Comparison of ENCODE assay signal across 18 cellular contexts in genomic region chr9:133582501-133583045, GRCh38. TPM values are rescaled to one million over a fixed set of nuclear protein-coding genes. Genes with fewer than 3 reads are reported as not detected.
DNase-seq lines count a peak whose midpoint lies in the region; ATAC-seq and TF ChIP-seq lines count a peak whose summit lies in the region.
"Had no signal": no experiment of that assay in that cellular context is flagged by ENCODE, and none has a peak within 500 bp of the region (broad histone marks: within the 10 kb centered on the region; RNA-seq: fewer than 3 reads in every experiment).

No MANE protein-coding gene starts in this region.

- H3K79me2 ChIP-seq in MM.1S (ENCODE audit: low read length): no peaks in the 10 kb centered on the region

- H3F3A ChIP-seq in MM.1S (ENCODE audit: insufficient read depth, low read length): no peaks in the 10 kb centered on the region

- intact Hi-C loops in adrenal gland (cut with DNase I) (no loop called here), ovary (cut with DNase I) (loop anchor here in 1 of 4 donors (10.0 kb wide), 1 partner anchor 132 kb away; no protein-coding TSS in a partner anchor)
- intact Hi-C loops in CD4-positive, alpha-beta T cell (cut with DNase I, micrococcal nuclease): no loop called here

- peaks cover 66% of the 10 kb centered on the region for H3K27me3 Mint-ChIP-seq in CD4-positive, alpha-beta T cell

- H3K36me3 ChIP-seq in BLaER1 (no peaks in the 10 kb centered on the region), adrenal gland (replicated peaks in 1 of 2) (no peaks in the 10 kb centered on the region), right atrium auricular region (no peaks in the 10 kb centered on the region), ovary (no peaks in the 10 kb centered on the region), MM.1S (replicated peaks; ENCODE audit: insufficient read depth, low read length) (no peaks in the 10 kb centered on the region)

- H3K27ac ChIP-seq in BLaER1: peak overlapping the region; percentile 97
- peak overlapping the region in 3 of 5 donors; percentile 39 to 84 (median 62) for H3K27ac ChIP-seq in adrenal gland
- peak overlapping the region; percentile 35 to 76 for H3K27ac ChIP-seq in right atrium auricular region
- H3K27ac ChIP-seq in ovary: peak overlapping the region; percentile 28 to 88
- H3K27ac ChIP-seq in MM.1S (ENCODE audit: low read length): no peak overlapping the region
- H3K27ac ChIP-seq in CD4-positive, alpha-beta T cell (ENCODE audit: low read depth, low read length): no peak overlapping the region
- H3K27ac ChIP-seq: A549 had no signal

- POLR2A ChIA-PET in CD4-positive, alpha-beta T cell (lab: Charles Lee): no interaction called here

- H3K9me2 ChIP-seq in MM.1S (replicated peaks; ENCODE audit: insufficient read depth, low read length): no peaks in the 10 kb centered on the region

- no peaks in the 10 kb centered on the region for H3K36me3 Mint-ChIP-seq in CD4-positive, alpha-beta T cell (ENCODE audit: low read depth)
- H3K36me3 Mint-ChIP-seq: CD4-positive, CD25-positive, alpha-beta regulatory T cell had no signal

- H3K9me3 ChIP-seq in BLaER1 (no peaks in the 10 kb centered on the region), adrenal gland (replicated peaks in 1 of 3) (no peaks in the 10 kb centered on the region), right atrium auricular region (no peaks in the 10 kb centered on the region), ovary (no peaks in the 10 kb centered on the region), MM.1S (replicated peaks; ENCODE audit: insufficient read depth, low read length) (no peaks in the 10 kb centered on the region)
- H3K9me3 ChIP-seq in CD4-positive, alpha-beta T cell (ENCODE audit: control insufficient read depth, low read length): no peaks in the 10 kb centered on the region

- no peaks in the 10 kb centered on the region for H4K20me1 ChIP-seq in BLaER1
- no peaks in the 10 kb centered on the region for H4K20me1 ChIP-seq in MM.1S (ENCODE audit: insufficient read depth, low read length)

- H3K4me1 ChIP-seq in BLaER1 (peaks cover 100% of the 10 kb centered on the region), adrenal gland (replicated peaks in 1 of 2) (no peaks in the 10 kb centered on the region), right atrium auricular region (peaks cover 0 to 46% of the 10 kb centered on the region in 2 donors), ovary (ENCODE audit: insufficient read depth) (peaks cover 4% of the 10 kb centered on the region), MM.1S (ENCODE audit: low read length) (no peaks in the 10 kb centered on the region)
- H3K4me1 ChIP-seq: A549 had no signal

- CTCF ChIA-PET in CD4-positive, alpha-beta T cell (lab: Charles Lee): no interaction called here

- DNase-seq in adrenal gland (no peak), right atrium auricular region (ENCODE audit: low spot score) (no peak), ovary (no peak), OCI-M1 (lab: John Stamatoyannopoulos, UW) (no peak), DMS153 (lab: John Stamatoyannopoulos, UW) (no peak), MM.1S (no peak)
- DNase-seq in CD4-positive, alpha-beta T cell: no peak
- DNase-seq: CD4-positive, CD25-positive, alpha-beta regulatory T cell; GF-D8; KBM-7; NCI-H1092; NCI-H1694 treated with DMSO at 0.1 percent for 48 hours; NCI-H82 had no signal

- no peak for ATAC-seq in CD4-positive, alpha-beta T cell (ENCODE audit: poor library complexity)
- ATAC-seq: A549, GM23338 had no signal

- H3K9ac ChIP-seq in BLaER1: peak overlapping the region; percentile 83
- H3K9ac ChIP-seq in MM.1S (ENCODE audit: low read length): no peak overlapping the region

- H3K9me3 Mint-ChIP-seq in CD4-positive, alpha-beta T cell: no peaks in the 10 kb centered on the region
- H3K9me3 Mint-ChIP-seq: GM23338 had no signal

- H3K4me3 Mint-ChIP-seq in CD4-positive, alpha-beta T cell: no peak overlapping the region
- H3K4me3 Mint-ChIP-seq: CD4-positive, CD25-positive, alpha-beta regulatory T cell; GM23338 had no signal

- no peak overlapping the region for H2AFZ ChIP-seq in MM.1S (ENCODE audit: low read length)
- H2AFZ ChIP-seq: GM23338 had no signal

- H3K4me3 ChIP-seq in BLaER1 (no peak overlapping the region; the same call in 1 of the 2 replicates), adrenal gland (no peak overlapping the region), right atrium auricular region (no peak overlapping the region), ovary (no peak overlapping the region), MM.1S (ENCODE audit: low read length) (no peak overlapping the region)
- H3K4me3 ChIP-seq: A549, GM23338 had no signal

- H3K27ac Mint-ChIP-seq in CD4-positive, alpha-beta T cell: no peak overlapping the region
- H3K27ac Mint-ChIP-seq: CD4-positive, CD25-positive, alpha-beta regulatory T cell had no signal

- WGBS in adrenal gland, 4 donors: 88 to 95% (median 90%) methylated on average over 11 to 14 of the region's 14 CpGs
- 94 to 97% (median 95%) methylated on average over 13 to 14 of the region's 14 CpGs for WGBS in ovary, 3 donors

- H3K4me1 Mint-ChIP-seq in CD4-positive, alpha-beta T cell (ENCODE audit: low read depth): no peaks in the 10 kb centered on the region

- TF ChIP-seq CTCF in adrenal gland (IDR thresholded peaks at IDR 0.05) (no peak), right atrium auricular region (IDR thresholded peaks at IDR 0.05) (no peak), ovary (IDR thresholded peaks at IDR 0.05) (no peak), MM.1S (IDR thresholded peaks at IDR 0.05; ENCODE audit: low read length) (no peak)
- TF ChIP-seq CTCF in CD4-positive, alpha-beta T cell (IDR thresholded peaks at IDR 0.05): no peak

- H3K4me2 ChIP-seq in BLaER1 (peak overlapping the region; percentile 99), MM.1S (ENCODE audit: low read depth, low read length) (no peak overlapping the region)
- H3K4me2 ChIP-seq: A549, GM23338 had no signal

- H3K27me3 ChIP-seq in BLaER1 (no peaks in the 10 kb centered on the region), adrenal gland (peaks cover 17% of the 10 kb centered on the region), right atrium auricular region (peaks cover 0 to 8% of the 10 kb centered on the region in 2 donors), ovary (no peaks in the 10 kb centered on the region), MM.1S (replicated peaks; ENCODE audit: insufficient read depth, low read length) (peaks cover 100% of the 10 kb centered on the region)
- H3K27me3 ChIP-seq in CD4-positive, alpha-beta T cell (ENCODE audit: control insufficient read depth, insufficient read depth, low read length): peaks cover 58% of the 10 kb centered on the region

- no peak for TF ChIP-seq EP300 in ovary (IDR thresholded peaks at IDR 0.05)

- no peak for TF ChIP-seq POLR2A in adrenal gland (IDR thresholded peaks at IDR 0.05)
- TF ChIP-seq POLR2A in ovary (IDR thresholded peaks at IDR 0.05): no peak

RNA-seq across cellular contexts. Expression of gene FAM163B, which starts 26.6 kb away (rescaled TPM):
- 10 to 100 TPM in 2 of 8 donors, 1 to 10 TPM in 5, under 1 TPM in 1; 0.72 to 14.2 (median 2.1) TPM for total RNA-seq in adrenal gland
- 10 to 100 TPM in 1 of 3 donors, 1 to 10 TPM in 2; 2.8 to 14.3 (median 4.5) TPM for polyA plus RNA-seq in adrenal gland
- 1 to 10 TPM in 1 of 2 donors, not detected in 1; 1.7 TPM for total RNA-seq in right atrium auricular region
- total RNA-seq in ovary: under 1 TPM in 1 of 7 donors, not detected in 6; 0.30 TPM
- under 1 TPM in 1 of 2 donors, not detected in 1; 0.21 TPM for polyA plus RNA-seq in ovary
- total RNA-seq in CD4-positive, alpha-beta T cell: not detected
- total RNA-seq: CD4-positive, CD25-positive, alpha-beta regulatory T cell; M059J; NCI-H460 had no signal
- polyA plus RNA-seq: A549; CD4-positive, CD25-positive, alpha-beta regulatory T cell had no signal

RNA-seq across cellular contexts. Expression of gene ADAMTSL2, which starts 48.1 kb away (rescaled TPM):
- total RNA-seq in adrenal gland (100 to 1,000 TPM in 2 of 8 donors, 10 to 100 TPM in 6; 23.5 to 138 (median 70.9) TPM), right atrium auricular region (10 to 100 TPM in 1 of 2 donors, 1 to 10 TPM in 1; 4.9 to 27.7 TPM), ovary (10 to 100 TPM in 1 of 7 donors, 1 to 10 TPM in 6; 1.3 to 18.5 (median 1.9) TPM)
- polyA plus RNA-seq in adrenal gland (100 to 1,000 TPM in 1 of 3 donors, 10 to 100 TPM in 1, 1 to 10 TPM in 1; 4.1 to 108 (median 35.3) TPM), ovary (1 to 10 TPM in 1 of 2 donors, under 1 TPM in 1; 0.27 to 1.9 TPM)
- total RNA-seq in CD4-positive, alpha-beta T cell: 1 to 10 TPM; 1.2 to 1.3 TPM
- total RNA-seq: CD4-positive, CD25-positive, alpha-beta regulatory T cell; NCI-H460 had no signal
- polyA plus RNA-seq: A549; CD4-positive, CD25-positive, alpha-beta regulatory T cell had no signal

RNA-seq across cellular contexts. Expression of gene DBH, which starts 53.6 kb away (rescaled TPM):
- total RNA-seq in adrenal gland (100 to 1,000 TPM in 1 of 8 donors, 10 to 100 TPM in 3, 1 to 10 TPM in 1, under 1 TPM in 2, not detected in 1; 0.24 to 234 (median 11.5) TPM), right atrium auricular region (not detected), ovary (not detected)
- polyA plus RNA-seq in adrenal gland (100 to 1,000 TPM in 2 of 3 donors, 10 to 100 TPM in 1; 47.0 to 211 (median 147) TPM), ovary (under 1 TPM in 1 of 2 donors, not detected in 1; 0.28 TPM)
- total RNA-seq in CD4-positive, alpha-beta T cell: 1 to 10 TPM; 1.7 to 1.8 TPM
- total RNA-seq: M059J, NCI-H460 had no signal
- polyA plus RNA-seq: A549; CD4-positive, CD25-positive, alpha-beta regulatory T cell had no signal

RNA-seq across cellular contexts. Expression of gene MYMK, which starts 57.8 kb away (rescaled TPM):
- total RNA-seq in adrenal gland (not detected), right atrium auricular region (not detected), ovary (not detected)
- polyA plus RNA-seq in adrenal gland (not detected), ovary (not detected)
- not detected for total RNA-seq in CD4-positive, alpha-beta T cell
- total RNA-seq: CD4-positive, CD25-positive, alpha-beta regulatory T cell; GM23338; M059J; NCI-H460 had no signal
- polyA plus RNA-seq: A549; CD4-positive, CD25-positive, alpha-beta regulatory T cell; GM23338 had no signal

Comparison
In these comparisons a context has a peak if more than half of its experiments do, and no peak if none do; other contexts are left out.
1. H3K27ac ChIP-seq: peak in BLaER1 (single experiment), adrenal gland (3 of 5), right atrium auricular region (2 of 2) and ovary (2 of 2); none in MM.1S (single experiment) and CD4-positive, alpha-beta T cell (single experiment).